ENCODE assay signal across 2 cellular contexts in the genomic region with DNA sequence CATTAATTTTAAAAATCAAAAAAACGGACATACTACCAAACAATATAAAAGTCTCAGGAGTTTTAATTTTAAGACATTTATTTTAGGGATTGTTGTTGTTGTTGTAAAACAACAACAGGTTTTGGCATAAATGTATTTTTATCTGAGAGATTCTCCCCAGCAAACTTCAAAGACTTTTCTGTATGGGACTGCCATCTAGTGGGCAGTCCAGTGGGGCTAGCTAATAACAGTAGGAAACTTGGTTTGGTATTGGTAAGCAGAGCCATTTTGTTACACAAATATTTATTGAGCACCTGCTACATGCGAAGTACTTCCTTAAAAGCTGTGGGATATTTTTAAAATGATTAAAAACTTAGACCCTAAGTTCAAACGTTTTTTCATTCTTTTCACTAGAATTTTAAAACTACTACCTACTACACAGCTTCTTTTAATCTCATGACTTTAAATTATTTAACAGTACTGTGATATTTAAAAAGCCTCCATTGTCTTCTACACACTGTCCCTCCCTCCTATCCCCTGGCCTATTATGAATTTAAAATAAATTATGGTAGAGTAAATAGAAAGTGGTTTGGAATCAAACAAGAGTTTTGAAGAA.
A peak's percentile ranks its signal among the peaks of the same experiment; 100 is the strongest.
TF ChIP-seq lines count a peak whose summit lies in the region.

No MANE protein-coding gene starts in this region.

TF ChIP-seq in H1, 55 proteins besides CTCF, POLR2A, EP300 and RAD21:
- no peak for TF ChIP-seq BRCA1 (IDR thresholded peaks at IDR 0.05; ENCODE audit: low read depth, low read length)
- 0 out of 2 replicates have a peak, but pooled peaks have one; percentile 32 for TF ChIP-seq YY1 (IDR thresholded peaks at IDR 0.05; ENCODE audit: low read depth, low read length)
TF ChIP-seq in H1: peak in this region for 1.

TF ChIP-seq in neural cell, 6 proteins besides CTCF, POLR2A, EP300 and RAD21:
- peak; percentile 74 for TF ChIP-seq SMC3 (conservative IDR thresholded peaks at IDR 0.05; ENCODE audit: poor library complexity)
- no peak for TF ChIP-seq POLR2AphosphoS5 (IDR thresholded peaks at IDR 0.05)
- no peak for TF ChIP-seq EZH2 (IDR thresholded peaks at IDR 0.05; ENCODE audit: borderline replicate concordance, insufficient read depth, low read length, poor library complexity, severe bottlenecking)
- TF ChIP-seq TAF1 (IDR thresholded peaks at IDR 0.05; ENCODE audit: low read depth) = no peak
- no peak for TF ChIP-seq MXI1 (conservative IDR thresholded peaks at IDR 0.05; ENCODE audit: poor library complexity, severe bottlenecking)
- TF ChIP-seq, protein P1, sequence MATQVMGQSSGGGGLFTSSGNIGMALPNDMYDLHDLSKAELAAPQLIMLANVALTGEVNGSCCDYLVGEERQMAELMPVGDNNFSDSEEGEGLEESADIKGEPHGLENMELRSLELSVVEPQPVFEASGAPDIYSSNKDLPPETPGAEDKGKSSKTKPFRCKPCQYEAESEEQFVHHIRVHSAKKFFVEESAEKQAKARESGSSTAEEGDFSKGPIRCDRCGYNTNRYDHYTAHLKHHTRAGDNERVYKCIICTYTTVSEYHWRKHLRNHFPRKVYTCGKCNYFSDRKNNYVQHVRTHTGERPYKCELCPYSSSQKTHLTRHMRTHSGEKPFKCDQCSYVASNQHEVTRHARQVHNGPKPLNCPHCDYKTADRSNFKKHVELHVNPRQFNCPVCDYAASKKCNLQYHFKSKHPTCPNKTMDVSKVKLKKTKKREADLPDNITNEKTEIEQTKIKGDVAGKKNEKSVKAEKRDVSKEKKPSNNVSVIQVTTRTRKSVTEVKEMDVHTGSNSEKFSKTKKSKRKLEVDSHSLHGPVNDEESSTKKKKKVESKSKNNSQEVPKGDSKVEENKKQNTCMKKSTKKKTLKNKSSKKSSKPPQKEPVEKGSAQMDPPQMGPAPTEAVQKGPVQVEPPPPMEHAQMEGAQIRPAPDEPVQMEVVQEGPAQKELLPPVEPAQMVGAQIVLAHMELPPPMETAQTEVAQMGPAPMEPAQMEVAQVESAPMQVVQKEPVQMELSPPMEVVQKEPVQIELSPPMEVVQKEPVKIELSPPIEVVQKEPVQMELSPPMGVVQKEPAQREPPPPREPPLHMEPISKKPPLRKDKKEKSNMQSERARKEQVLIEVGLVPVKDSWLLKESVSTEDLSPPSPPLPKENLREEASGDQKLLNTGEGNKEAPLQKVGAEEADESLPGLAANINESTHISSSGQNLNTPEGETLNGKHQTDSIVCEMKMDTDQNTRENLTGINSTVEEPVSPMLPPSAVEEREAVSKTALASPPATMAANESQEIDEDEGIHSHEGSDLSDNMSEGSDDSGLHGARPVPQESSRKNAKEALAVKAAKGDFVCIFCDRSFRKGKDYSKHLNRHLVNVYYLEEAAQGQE (IDR thresholded peaks at IDR 0.05; ENCODE audit: borderline replicate concordance) = no peak
